20 cellular contexts compared by ENCODE assay signal in genomic region chr7:40646717-40647116, GRCh38.
"Had no signal": no experiment of that assay in that cellular context is flagged by ENCODE, and none has a peak within 500 bp of the region (broad histone marks: within the 10 kb centered on the region; RNA-seq: fewer than 3 reads in every experiment).

No MANE protein-coding gene starts in this region.

- H3K27me3 ChIP-seq: esophagus squamous epithelium, neutrophil, sigmoid colon had no signal

- H3K36me3 ChIP-seq: esophagus squamous epithelium, left ventricle myocardium inferior, lower lobe of right lung, neutrophil, sigmoid colon, thoracic aorta had no signal

- H3K4me3 ChIP-seq: esophagus squamous epithelium, left ventricle myocardium inferior, lower lobe of right lung, psoas muscle, sigmoid colon, skin epidermis, thoracic aorta had no signal

- H3K36me3 Mint-ChIP-seq: immature natural killer cell; stimulated activated naive B cell treated with anti-CD40 and anti-IgM and Interleukin-4, amounts not matched to agents 10 μg/mL and 1 μg/mL and 100 μg/mL, for 72 hours; type B pancreatic cell had no signal

- H3K9me3 ChIP-seq: esophagus squamous epithelium, lower lobe of right lung, neutrophil, psoas muscle, sigmoid colon, thoracic aorta had no signal

- H3K27me3 Mint-ChIP-seq: stimulated activated naive CD8-positive, alpha-beta T cell treated with anti-CD3 and anti-CD28 coated beads, Interleukin-15, amount 100 ng/mL, for 72 hours; type B pancreatic cell had no signal

- H3K4me1 ChIP-seq: esophagus squamous epithelium, lower lobe of right lung, psoas muscle, sigmoid colon had no signal

- ATAC-seq: left cardiac atrium; lower lobe of right lung; naive thymus-derived CD4-positive, alpha-beta T cell; psoas muscle; stimulated activated naive B cell treated with anti-CD40 and anti-IgM and Interleukin-4, amounts not matched to agents 10 μg/mL and 1 μg/mL and 100 μg/mL, for 72 hours; stimulated activated naive CD8-positive, alpha-beta T cell treated with anti-CD3 and anti-CD28 coated beads, Interleukin-15, amount 100 ng/mL, for 72 hours had no signal

- DNase-seq: effector memory CD4-positive, alpha-beta T cell; esophagus squamous epithelium; foreskin fibroblast; immature natural killer cell; left cardiac atrium; left ventricle myocardium inferior; lower lobe of right lung; mesendoderm; naive thymus-derived CD4-positive, alpha-beta T cell; psoas muscle; retina; sigmoid colon; stimulated activated CD4-positive, alpha-beta T cell treated with anti-CD3 and anti-CD28 coated beads, Interleukin-2, amount 100 ng/mL, for 24 hours; stimulated activated CD4-positive, alpha-beta T cell treated with anti-CD3 and anti-CD28 coated beads, Interleukin-4, amount 100 ng/mL, for 4 hours; stimulated activated naive B cell treated with anti-CD40 and anti-IgM and Interleukin-4, amounts not matched to agents 10 μg/mL and 1 μg/mL and 100 μg/mL, for 72 hours; stimulated activated naive CD8-positive, alpha-beta T cell treated with anti-CD3 and anti-CD28 coated beads, Interleukin-15, amount 100 ng/mL, for 72 hours had no signal

- H3K4me3 Mint-ChIP-seq: immature natural killer cell; naive thymus-derived CD4-positive, alpha-beta T cell; stimulated activated naive B cell treated with anti-CD40 and anti-IgM and Interleukin-4, amounts not matched to agents 10 μg/mL and 1 μg/mL and 100 μg/mL, for 72 hours; stimulated activated naive CD8-positive, alpha-beta T cell treated with anti-CD3 and anti-CD28 coated beads, Interleukin-15, amount 100 ng/mL, for 72 hours; type B pancreatic cell had no signal

- H3K27ac ChIP-seq: esophagus squamous epithelium, left ventricle myocardium inferior, lower lobe of right lung, neutrophil, psoas muscle, sigmoid colon, skin epidermis, thoracic aorta had no signal
